21 cellular contexts compared by ENCODE assay signal in the genomic region with DNA sequence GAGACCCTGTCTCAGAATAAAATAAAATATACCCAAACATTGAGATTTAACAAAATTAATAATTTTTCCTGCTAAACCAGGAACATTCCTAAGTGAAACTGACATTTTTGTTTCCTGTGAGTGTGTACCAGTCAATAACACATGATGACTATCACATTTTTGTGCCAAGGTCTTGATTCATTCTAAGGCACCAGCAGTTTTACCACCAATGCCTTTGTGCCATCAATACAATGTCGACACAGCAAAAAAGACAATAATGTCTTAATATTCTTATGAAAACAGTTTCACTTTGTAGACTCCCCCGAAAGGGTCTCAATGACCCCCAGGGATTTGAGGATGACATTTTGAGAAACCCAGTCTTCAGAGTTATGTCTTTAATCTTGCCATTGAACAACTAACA. TPM values are rescaled to one million over a fixed set of nuclear protein-coding genes. Genes with fewer than 3 reads are reported as not detected.
"Had no signal": no experiment of that assay in that cellular context is flagged by ENCODE, and none has a peak within 500 bp of the region (broad histone marks: within the 10 kb centered on the region; RNA-seq: fewer than 3 reads in every experiment).

No MANE protein-coding gene starts in this region.

- DNase-seq: IMR-90, MV-4-11, NCI-H1048, NCI-H1105, NCI-H1436 treated with DMSO at 0.1 percent for 48 hours, NCI-H1694, NCI-H187 treated with DMSO at 0.1 percent for 48 hours, NCI-H2029 treated with DMSO at 0.1 percent for 48 hours, NCI-H2107, NCI-H2227 treated with DMSO at 0.1 percent for 48 hours, NCI-H446, NCI-H510A, NCI-H524 treated with DMSO at 0.1 percent for 48 hours, NCI-H774, PC-9, Peyer's patch, SHP77 treated with DMSO at 0.1 percent for 48 hours, SJCRH30 had no signal

- ATAC-seq: Right ventricle myocardium inferior had no signal

RNA-seq across cellular contexts. Expression of a gene that starts 7.2 kb away (rescaled TPM):
- total RNA-seq: OCI-LY7; SJCRH30; T-helper 1 cell treated with Interleukin-12 subunit alpha and Interleukin-12 subunit beta and Interleukin-4 antibody, amounts not matched to agents 30 ng/mL and 1 ng/mL, for 36 hours had no signal
